In the genomic region with DNA sequence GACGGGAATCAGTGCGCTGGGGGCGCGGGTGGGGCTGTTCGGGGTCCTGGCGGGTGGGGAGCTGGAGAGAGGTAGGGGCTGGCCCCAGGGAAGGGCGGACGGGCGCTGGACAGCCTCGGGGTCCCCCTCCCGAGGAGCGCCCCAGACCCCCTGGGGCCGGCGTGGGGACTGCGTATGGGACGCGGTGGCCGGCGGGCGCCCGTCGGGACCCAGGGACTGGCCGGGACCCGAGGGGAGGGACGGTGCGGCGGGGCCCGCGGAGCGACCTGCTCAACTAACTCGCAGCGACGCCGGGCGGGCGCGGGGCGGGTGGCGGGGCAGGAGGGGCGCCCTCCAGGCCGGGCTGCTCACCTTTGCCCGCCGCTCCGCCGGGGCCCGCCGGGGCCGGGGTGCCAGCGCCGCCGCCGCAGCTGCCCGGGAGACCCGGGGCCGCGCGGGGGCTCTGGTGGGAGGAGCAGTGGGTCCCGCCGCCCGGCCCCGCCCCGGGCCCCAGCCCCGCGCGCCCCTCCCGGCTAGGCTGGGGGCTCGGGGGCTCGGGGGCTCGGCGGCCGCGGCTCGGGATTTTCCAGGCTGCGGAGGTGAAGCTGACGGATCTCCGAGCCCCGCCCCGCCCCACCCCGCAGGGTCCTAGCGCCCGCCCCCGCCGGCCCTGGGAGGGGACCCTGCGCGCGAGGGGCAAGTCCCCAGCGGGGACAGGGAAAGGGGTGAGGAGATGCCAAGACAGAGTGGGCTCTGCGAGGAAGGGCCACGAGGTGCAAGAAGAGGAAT, we compare ENCODE assay signal across 2 cellular contexts.
TF ChIP-seq lines count a peak whose summit lies in the region.

No MANE protein-coding gene starts in this region.

TF ChIP-seq in HCT116, 20 proteins besides CTCF, POLR2A, EP300 and RAD21:
- TF ChIP-seq SRF (IDR thresholded peaks at IDR 0.05; ENCODE audit: low read depth) (no peak), ELF1 (IDR thresholded peaks at IDR 0.05; ENCODE audit: borderline replicate concordance, low read depth) (no peak), ZFX (IDR thresholded peaks at IDR 0.05) (peak; percentile 50; the same call in 1 of the 2 replicates), SIN3A (IDR thresholded peaks at IDR 0.05; ENCODE audit: low read depth) (no peak), CEBPB (IDR thresholded peaks at IDR 0.05; ENCODE audit: low read depth) (no peak)
- TF ChIP-seq, protein P1, sequence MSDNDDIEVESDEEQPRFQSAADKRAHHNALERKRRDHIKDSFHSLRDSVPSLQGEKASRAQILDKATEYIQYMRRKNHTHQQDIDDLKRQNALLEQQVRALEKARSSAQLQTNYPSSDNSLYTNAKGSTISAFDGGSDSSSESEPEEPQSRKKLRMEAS (IDR thresholded peaks at IDR 0.05): no peak
TF ChIP-seq in HCT116: peak in this region for 1.

TF ChIP-seq in GM12878, 131 proteins besides CTCF, POLR2A, EP300 and RAD21:
- TF ChIP-seq YBX1 (IDR thresholded peaks at IDR 0.05) (no peak), CBX3 (IDR thresholded peaks at IDR 0.05; ENCODE audit: borderline replicate concordance, low read depth) (no peak), NRF1 (conservative IDR thresholded peaks at IDR 0.05; ENCODE audit: low read depth, low read length) (no peak), NR2C2 (IDR thresholded peaks at IDR 0.05; ENCODE audit: borderline replicate concordance, control insufficient read depth, insufficient read length, low read depth) (no peak), POLR2AphosphoS2 (IDR thresholded peaks at IDR 0.05; ENCODE audit: low read depth, low read length) (no peak), EGR1 (IDR thresholded peaks at IDR 0.05; ENCODE audit: borderline replicate concordance in 1 of 2, low read depth in 2 of 2, low read length in 2 of 2) (peak in 1 of 2 experiments; percentile 57; a peak in 1 of 3 replicates), SREBF1 (IDR thresholded peaks at IDR 0.05; ENCODE audit: low read length) (no peak), SP1 (IDR thresholded peaks at IDR 0.05; ENCODE audit: low read depth, low read length) (no peak), BACH1 (IDR thresholded peaks at IDR 0.05; ENCODE audit: borderline replicate concordance) (no peak), SIX5 (IDR thresholded peaks at IDR 0.05; ENCODE audit: low read depth, low read length, severe bottlenecking) (no peak), IKZF1 (conservative IDR thresholded peaks at IDR 0.05) (peak; percentile 38), IRF4 (IDR thresholded peaks at IDR 0.05; ENCODE audit: low read depth, low read length) (no peak), LARP7 (IDR thresholded peaks at IDR 0.05) (no peak), NR2F1 (conservative IDR thresholded peaks at IDR 0.05) (0 out of 2 replicates have a peak, but pooled peaks have one; percentile 22), TARDBP (IDR thresholded peaks at IDR 0.05; ENCODE audit: borderline replicate concordance) (no peak), ZNF274 (IDR thresholded peaks at IDR 0.05; ENCODE audit: insufficient read depth, insufficient read length) (no peak), ZNF24 (IDR thresholded peaks at IDR 0.05) (no peak), FOXM1 (IDR thresholded peaks at IDR 0.05; ENCODE audit: low read depth, low read length) (no peak), FOXK2 (IDR thresholded peaks at IDR 0.05) (no peak), CBX5 (IDR thresholded peaks at IDR 0.05; ENCODE audit: low read depth) (no peak), ZNF622 (IDR thresholded peaks at IDR 0.05) (no peak), SMC3 (IDR thresholded peaks at IDR 0.05; ENCODE audit: borderline replicate concordance, low read length) (no peak), CREM (IDR thresholded peaks at IDR 0.05; ENCODE audit: low read depth) (no peak)
- TF ChIP-seq, protein P2, sequence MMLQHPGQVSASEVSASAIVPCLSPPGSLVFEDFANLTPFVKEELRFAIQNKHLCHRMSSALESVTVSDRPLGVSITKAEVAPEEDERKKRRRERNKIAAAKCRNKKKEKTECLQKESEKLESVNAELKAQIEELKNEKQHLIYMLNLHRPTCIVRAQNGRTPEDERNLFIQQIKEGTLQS (IDR thresholded peaks at IDR 0.05; ENCODE audit: borderline replicate concordance, extremely low read depth, low read depth, low read length): no peak
